19 cellular contexts compared by ENCODE assay signal in genomic region chr9:14155237-14155636, GRCh38.
A peak's percentile ranks its signal among the peaks of the same experiment; 100 is the strongest.
DNase-seq lines count a peak whose midpoint lies in the region; ATAC-seq, FAIRE-seq and TF ChIP-seq lines count a peak whose summit lies in the region.
"Had no signal": no experiment of that assay in that cellular context is flagged by ENCODE, and none has a peak within 500 bp of the region (broad histone marks: within the 10 kb centered on the region; RNA-seq: fewer than 3 reads in every experiment).

No MANE protein-coding gene starts in this region.

- H3K27me3 Mint-ChIP-seq in MCF 10A (ENCODE audit: insufficient read depth, unreplicated experiment), result no peaks in the 10 kb centered on the region
- peaks cover 1% of the 10 kb centered on the region for H3K27me3 Mint-ChIP-seq in activated CD8-positive, alpha-beta T cell treated with anti-CD3 and anti-CD28 coated beads for 36 hours
- H3K27me3 Mint-ChIP-seq: B cell had no signal

- no peak for TF ChIP-seq CTCF in breast epithelium (IDR thresholded peaks at IDR 0.05)
- no peak for TF ChIP-seq CTCF in MCF 10A (IDR thresholded peaks at IDR 0.05; ENCODE audit: unreplicated experiment)
- TF ChIP-seq CTCF in activated CD8-positive, alpha-beta T cell treated with anti-CD3 and anti-CD28 coated beads for 36 hours (IDR thresholded peaks at IDR 0.05), result no peak

- POLR2A ChIA-PET in MCF 10A (lab: Yijun Ruan, JAX), result no interaction called here
- POLR2A ChIA-PET in activated CD8-positive, alpha-beta T cell treated with anti-CD3 and anti-CD28 coated beads for 36 hours (lab: Charles Lee), result no interaction called here

- FAIRE-seq in GM19239 (lab: Jason Lieb, UNC) (peak; percentile 53), GM12892 (lab: Jason Lieb, UNC) (no peak)
- FAIRE-seq: K562 had no signal

- H3K4me3 Mint-ChIP-seq in MCF 10A (ENCODE audit: unreplicated experiment), result no peak overlapping the region
- H3K4me3 Mint-ChIP-seq in activated CD8-positive, alpha-beta T cell treated with anti-CD3 and anti-CD28 coated beads for 36 hours, result no peak overlapping the region
- H3K4me3 Mint-ChIP-seq: B cell had no signal

- H3K4me1 ChIP-seq in breast epithelium, result peaks cover 0 to 14% of the 10 kb centered on the region in 2 donors
- H3K4me1 ChIP-seq: SJSA1 had no signal

- peak overlapping the region in 1 of 3 donors; percentile 17 for H3K4me3 ChIP-seq in breast epithelium
- H3K4me3 ChIP-seq: K562, SJSA1 had no signal

- CTCF ChIA-PET in MCF 10A (lab: Yijun Ruan, JAX), result no interaction called here
- CTCF ChIA-PET in activated CD8-positive, alpha-beta T cell treated with anti-CD3 and anti-CD28 coated beads for 36 hours (lab: Charles Lee), result no interaction called here

- no peaks in the 10 kb centered on the region for H3K27me3 ChIP-seq in breast epithelium
- H3K27me3 ChIP-seq: SJSA1 had no signal

- peak overlapping the region; percentile 67 to 68 for H3K27ac ChIP-seq in breast epithelium
- H3K27ac ChIP-seq: SJSA1 had no signal

- intact Hi-C loops in breast epithelium (cut with DNase I; ENCODE audit: low total_unique reads), result no loop called here
- intact Hi-C loops in MCF 10A (cut with micrococcal nuclease), result no loop called here
- intact Hi-C loops in activated CD8-positive, alpha-beta T cell treated with anti-CD3 and anti-CD28 coated beads for 36 hours (cut with micrococcal nuclease), result no loop called here

- peaks cover 7% of the 10 kb centered on the region for H3K9me3 Mint-ChIP-seq in MCF 10A (ENCODE audit: unreplicated experiment)
- H3K9me3 Mint-ChIP-seq in activated CD8-positive, alpha-beta T cell treated with anti-CD3 and anti-CD28 coated beads for 36 hours, result peaks cover 2% of the 10 kb centered on the region

- peaks cover 19% of the 10 kb centered on the region for H3K4me1 Mint-ChIP-seq in MCF 10A (ENCODE audit: insufficient read depth, unreplicated experiment)
- H3K4me1 Mint-ChIP-seq in activated CD8-positive, alpha-beta T cell treated with anti-CD3 and anti-CD28 coated beads for 36 hours (ENCODE audit: low read depth), result peaks cover 3% of the 10 kb centered on the region
- H3K4me1 Mint-ChIP-seq: B cell had no signal

- DNase-seq in breast epithelium (ENCODE audit: low spot score in 2 of 2), result no peak
- DNase-seq in MCF 10A (ENCODE audit: unreplicated experiment), result no peak
- no peak for DNase-seq in GM19239 (ENCODE audit: insufficient read length, low spot score)
- DNase-seq in dermis microvascular lymphatic vessel endothelial cell (ENCODE audit: low read depth in 2 of 2), result peak; percentile 79 to 91
- DNase-seq in lung microvascular endothelial cell (ENCODE audit: low read depth in 2 of 2), result peak; percentile 86 to 89
- no peak for DNase-seq in activated CD8-positive, alpha-beta T cell treated with anti-CD3 and anti-CD28 coated beads for 36 hours
- no peak for DNase-seq in GM12892 (ENCODE audit: insufficient read length)
- DNase-seq: 8988T, COR-L47, DMS 273 treated with DMSO at 0.1 percent for 48 hours, GOT3, NCI-H1105 treated with DMSO at 0.1 percent for 48 hours, NCI-H1694, NCI-H226, NCI-H524 treated with DMSO at 0.1 percent for 48 hours had no signal

- no peaks in the 10 kb centered on the region for H3K9me3 ChIP-seq in breast epithelium
- H3K9me3 ChIP-seq: SJSA1 had no signal

- ATAC-seq in activated CD8-positive, alpha-beta T cell treated with anti-CD3 and anti-CD28 coated beads for 36 hours, result no peak
- ATAC-seq in HG02852 (IDR thresholded peaks at IDR 0.05; ENCODE audit: unreplicated experiment), result no peak
- ATAC-seq: K562 had no signal

- BruUV-seq in MCF 10A (replicated peaks; lab: Mats Ljungman, UMichigan), result no TSS peak

- TF ChIP-seq POLR2A in breast epithelium (IDR thresholded peaks at IDR 0.05) (no peak), GM12892 (IDR thresholded peaks at IDR 0.05; ENCODE audit: low read depth, low read length) (no peak)

- no peak overlapping the region for H3K27ac Mint-ChIP-seq in MCF 10A (ENCODE audit: low read depth, unreplicated experiment)
- H3K27ac Mint-ChIP-seq in activated CD8-positive, alpha-beta T cell treated with anti-CD3 and anti-CD28 coated beads for 36 hours, result no peak overlapping the region
- H3K27ac Mint-ChIP-seq: B cell had no signal

- H3K36me3 Mint-ChIP-seq in MCF 10A (ENCODE audit: insufficient read depth, unreplicated experiment), result peaks cover 8% of the 10 kb centered on the region
- H3K36me3 Mint-ChIP-seq in activated CD8-positive, alpha-beta T cell treated with anti-CD3 and anti-CD28 coated beads for 36 hours (ENCODE audit: low read depth), result no peaks in the 10 kb centered on the region

- H3K36me3 ChIP-seq in breast epithelium, result no peaks in the 10 kb centered on the region
- H3K36me3 ChIP-seq: SJSA1 had no signal

Comparison
In these comparisons a context has a peak if more than half of its experiments do, and no peak if none do; other contexts are left out.
1. DNase-seq: peak in dermis microvascular lymphatic vessel endothelial cell (2 of 2) and lung microvascular endothelial cell (2 of 2); none in breast epithelium (0 of 2), MCF 10A (single experiment), GM19239 (single experiment), activated CD8-positive, alpha-beta T cell treated with anti-CD3 and anti-CD28 coated beads for 36 hours (single experiment) and GM12892 (single experiment).